ENCODE assay signal across 19 cellular contexts in the genomic region with DNA sequence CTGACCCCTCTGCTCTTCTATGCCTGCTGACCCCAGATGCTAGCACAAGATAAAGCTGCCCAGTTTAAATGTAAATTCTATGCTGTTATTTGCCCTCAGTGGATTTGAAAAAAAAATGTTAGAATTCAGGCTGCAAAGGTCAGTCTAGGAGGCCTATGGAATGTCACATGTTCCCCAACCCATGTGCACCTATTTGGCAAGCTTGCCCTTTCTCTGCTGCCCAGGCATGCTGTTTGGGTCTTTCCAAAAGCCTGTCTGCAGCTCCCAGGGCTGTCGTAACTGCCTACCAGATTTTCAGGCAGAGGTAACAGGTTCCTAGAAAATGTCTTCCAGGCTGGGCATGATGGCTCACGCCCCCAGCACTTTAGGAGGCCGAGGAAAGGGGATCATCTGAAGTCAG.
"Had no signal": no experiment of that assay in that cellular context is flagged by ENCODE, and none has a peak within 500 bp of the region (broad histone marks: within the 10 kb centered on the region; RNA-seq: fewer than 3 reads in every experiment).

No MANE protein-coding gene starts in this region.

- H3K36me3 Mint-ChIP-seq: naive thymus-derived CD8-positive, alpha-beta T cell had no signal

- H3K36me3 ChIP-seq: heart left ventricle, right atrium auricular region, stomach, thoracic aorta, transverse colon had no signal

- H3K27ac ChIP-seq: heart left ventricle, right atrium auricular region, stomach, thoracic aorta, transverse colon had no signal

- DNase-seq: effector memory CD4-positive, alpha-beta T cell; heart left ventricle; hippocampal formation; left colon; mammary epithelial cell; mucosa of descending colon; naive thymus-derived CD8-positive, alpha-beta T cell; small intestine; stimulated activated CD4-positive, alpha-beta T cell treated with anti-CD3 and anti-CD28 coated beads, Interleukin-12 subunit alpha, Interleukin-12 subunit beta, amount 100 ng/mL, for 4 hours; stimulated activated naive CD4-positive, alpha-beta T cell; stomach; substantia nigra; transverse colon had no signal

- H3K9me3 ChIP-seq: heart left ventricle, mucosa of descending colon, right atrium auricular region, stomach, thoracic aorta, transverse colon had no signal

- FAIRE-seq: endometrium, frontal cortex, small intestine had no signal

- H3K9me3 Mint-ChIP-seq: naive thymus-derived CD8-positive, alpha-beta T cell; neural crest cell had no signal

- H3K4me3 ChIP-seq: heart left ventricle, mucosa of descending colon, right atrium auricular region, stomach, thoracic aorta, transverse colon had no signal

- H3K4me3 Mint-ChIP-seq: naive thymus-derived CD8-positive, alpha-beta T cell; neural crest cell had no signal

- H3K27me3 ChIP-seq: right atrium auricular region, stomach, transverse colon had no signal

- H3K27ac Mint-ChIP-seq: naive thymus-derived CD8-positive, alpha-beta T cell had no signal

- H3K4me1 ChIP-seq: heart left ventricle, right atrium auricular region, transverse colon had no signal

- ATAC-seq: esophagus mucosa; heart left ventricle; left colon; mucosa of descending colon; naive thymus-derived CD8-positive, alpha-beta T cell had no signal
